ENCODE assay signal across 20 cellular contexts in the genomic region with DNA sequence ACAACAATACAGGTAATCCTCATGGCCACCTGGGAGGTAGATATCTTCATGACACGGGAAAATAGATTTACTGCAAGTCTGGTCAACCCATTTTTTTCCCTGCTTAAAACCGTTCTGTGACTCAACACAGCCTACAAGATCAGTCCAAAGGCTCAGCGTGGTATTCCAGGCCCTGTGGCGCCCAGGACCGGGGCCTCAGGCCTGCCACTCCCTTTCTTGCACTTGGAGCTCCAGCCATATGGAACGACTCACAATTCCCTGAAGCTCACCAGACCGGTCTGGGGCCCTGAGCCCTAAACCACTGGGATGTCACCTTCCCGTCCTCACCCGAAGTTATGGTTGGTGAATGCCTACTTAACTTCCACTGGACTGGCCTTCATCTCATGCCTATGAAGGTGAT. TPM values are rescaled to one million over a fixed set of nuclear protein-coding genes. Genes with fewer than 3 reads are reported as not detected.
"Had no signal": no experiment of that assay in that cellular context is flagged by ENCODE, and none has a peak within 500 bp of the region (broad histone marks: within the 10 kb centered on the region; RNA-seq: fewer than 3 reads in every experiment).

No MANE protein-coding gene starts in this region.

- H3K9me3 Mint-ChIP-seq: activated B cell treated with CpG ODN at 0.5 μM for 24 hours; activated CD4-positive, alpha-beta T cell treated with anti-CD3 and anti-CD28 coated beads, Interleukin-2, amount 10 ng/mL, durations not matched to agents 24 days and 14 days; activated CD8-positive, alpha-beta T cell treated with anti-CD3 and anti-CD28 coated beads for 36 hours; activated naive CD4-positive, alpha-beta T cell treated with anti-CD3 and anti-CD28 coated beads for 36 hours; activated T-cell treated with anti-CD3 and anti-CD28 coated beads, Interleukin-2, amount 50 U/mL, for 24 hours; central memory CD8-positive, alpha-beta T cell; natural killer cell treated with Interleukin-12 subunit alpha and Interleukin-12 subunit beta and Interleukin-15 and Interleukin-18, amount 100 ng/mL, for 72 hours; T-cell had no signal

- FAIRE-seq: endometrium had no signal

- H3K4me3 Mint-ChIP-seq: activated B cell treated with CpG ODN at 0.5 μM for 24 hours; activated CD4-positive, alpha-beta T cell treated with anti-CD3 and anti-CD28 coated beads, Interleukin-2, amount 10 ng/mL, durations not matched to agents 24 days and 14 days; activated CD8-positive, alpha-beta T cell treated with anti-CD3 and anti-CD28 coated beads for 36 hours; activated naive CD4-positive, alpha-beta T cell treated with anti-CD3 and anti-CD28 coated beads for 36 hours; activated T-cell treated with anti-CD3 and anti-CD28 coated beads, Interleukin-2, amount 50 U/mL, for 24 hours; central memory CD8-positive, alpha-beta T cell; natural killer cell treated with Interleukin-12 subunit alpha and Interleukin-12 subunit beta and Interleukin-15 and Interleukin-18, amount 100 ng/mL, for 72 hours; T-cell had no signal

- H3K36me3 ChIP-seq: brain microvascular endothelial cell, colonic mucosa, lower lobe of right lung, vagina had no signal

- H3K4me3 ChIP-seq: colonic mucosa, heart right ventricle, lower lobe of right lung, tibial nerve, vagina had no signal

- H3K9me3 ChIP-seq: colonic mucosa, heart right ventricle, lower lobe of right lung, tibial nerve, vagina had no signal

- H3K4me1 Mint-ChIP-seq: activated B cell treated with CpG ODN at 0.5 μM for 24 hours had no signal

- H3K27ac ChIP-seq: brain microvascular endothelial cell, colonic mucosa, heart right ventricle, lower lobe of right lung, tibial nerve, vagina had no signal

- H3K27ac Mint-ChIP-seq: activated B cell treated with CpG ODN at 0.5 μM for 24 hours; activated CD4-positive, alpha-beta T cell treated with anti-CD3 and anti-CD28 coated beads, Interleukin-2, amount 10 ng/mL, durations not matched to agents 24 days and 14 days; activated CD8-positive, alpha-beta T cell treated with anti-CD3 and anti-CD28 coated beads for 36 hours; activated naive CD4-positive, alpha-beta T cell treated with anti-CD3 and anti-CD28 coated beads for 36 hours; activated T-cell treated with anti-CD3 and anti-CD28 coated beads, Interleukin-2, amount 50 U/mL, for 24 hours; T-cell had no signal

- H3K27me3 Mint-ChIP-seq: activated B cell treated with CpG ODN at 0.5 μM for 24 hours; activated CD4-positive, alpha-beta T cell treated with anti-CD3 and anti-CD28 coated beads, Interleukin-2, amount 10 ng/mL, durations not matched to agents 24 days and 14 days; activated CD8-positive, alpha-beta T cell treated with anti-CD3 and anti-CD28 coated beads for 36 hours; activated T-cell treated with anti-CD3 and anti-CD28 coated beads, Interleukin-2, amount 50 U/mL, for 24 hours; central memory CD8-positive, alpha-beta T cell; natural killer cell treated with Interleukin-12 subunit alpha and Interleukin-12 subunit beta and Interleukin-15 and Interleukin-18, amount 100 ng/mL, for 72 hours; T-cell had no signal

- H3K4me1 ChIP-seq: colonic mucosa, heart right ventricle, lower lobe of right lung, tibial nerve, vagina had no signal

- H3K36me3 Mint-ChIP-seq: natural killer cell treated with Interleukin-12 subunit alpha and Interleukin-12 subunit beta and Interleukin-15 and Interleukin-18, amount 100 ng/mL, for 72 hours; T-cell had no signal

- ATAC-seq: activated CD8-positive, alpha-beta T cell treated with anti-CD3 and anti-CD28 coated beads for 36 hours; heart right ventricle; lower lobe of right lung; natural killer cell treated with Interleukin-12 subunit alpha and Interleukin-12 subunit beta and Interleukin-15 and Interleukin-18, amount 100 ng/mL, for 72 hours; T-cell had no signal

- H3K27me3 ChIP-seq: brain microvascular endothelial cell, colonic mucosa, heart right ventricle, tibial nerve, vagina had no signal

- DNase-seq: activated B cell treated with CpG ODN at 0.5 μM for 24 hours; activated CD4-positive, alpha-beta T cell treated with anti-CD3 and anti-CD28 coated beads, Interleukin-2, amount 10 ng/mL, durations not matched to agents 24 days and 14 days; activated CD8-positive, alpha-beta T cell treated with anti-CD3 and anti-CD28 coated beads for 36 hours; activated naive CD4-positive, alpha-beta T cell treated with anti-CD3 and anti-CD28 coated beads for 36 hours; activated T-cell treated with anti-CD3 and anti-CD28 coated beads, Interleukin-2, amount 50 U/mL, for 24 hours; brain microvascular endothelial cell; colonic mucosa; heart right ventricle; lower lobe of right lung; nucleus accumbens; posterior cingulate gyrus; retina; stimulated activated naive CD4-positive, alpha-beta T cell treated with Interleukin-2 at 50 U/mL for 16 hours; substantia nigra; T-cell had no signal

RNA-seq across cellular contexts. Expression of a gene that starts 6.5 kb away (rescaled TPM):
- total RNA-seq: activated B cell treated with CpG ODN at 0.5 μM for 24 hours; activated CD4-positive, alpha-beta T cell treated with anti-CD3 and anti-CD28 coated beads, Interleukin-2, amount 10 ng/mL, durations not matched to agents 24 days and 14 days; activated CD8-positive, alpha-beta T cell treated with anti-CD3 and anti-CD28 coated beads for 36 hours; activated naive CD4-positive, alpha-beta T cell treated with anti-CD3 and anti-CD28 coated beads for 36 hours; colonic mucosa; heart right ventricle; lower lobe of right lung; natural killer cell treated with Interleukin-12 subunit alpha and Interleukin-12 subunit beta and Interleukin-15 and Interleukin-18, amount 100 ng/mL, for 72 hours; T-cell; tibial nerve; vagina had no signal
